40 cellular contexts compared by ENCODE assay signal in the genomic region with DNA sequence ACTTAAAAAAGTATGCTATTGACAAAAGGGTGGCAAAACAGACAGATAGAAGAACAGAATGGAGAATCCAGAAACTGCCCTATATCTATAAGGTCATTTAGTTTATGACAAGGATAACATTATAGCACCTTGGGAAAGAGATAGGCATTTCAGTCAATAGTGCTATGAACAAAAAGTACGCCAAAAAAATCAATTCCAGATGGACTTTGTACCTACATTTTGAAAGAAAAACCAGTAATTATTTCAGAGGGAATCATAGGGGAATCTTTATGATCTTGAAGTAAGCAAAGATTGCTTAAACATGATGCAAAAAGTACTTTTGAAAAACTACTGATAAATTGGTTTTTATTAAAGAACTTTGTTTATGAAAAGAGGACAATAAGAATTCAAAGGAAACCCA.
"Had no signal": no experiment of that assay in that cellular context is flagged by ENCODE, and none has a peak within 500 bp of the region (broad histone marks: within the 10 kb centered on the region; RNA-seq: fewer than 3 reads in every experiment).

No MANE protein-coding gene starts in this region.

- H3K27ac Mint-ChIP-seq: activated naive CD4-positive, alpha-beta T cell treated with anti-CD3 and anti-CD28 coated beads for 36 hours; activated naive CD4-positive, alpha-beta T cell treated with anti-CD3 and anti-CD28 coated beads, Interleukin-2, amount 10 ng/mL, durations not matched to agents 7 days and 5 days; activated naive CD4-positive, alpha-beta T cell treated with anti-CD3 and anti-CD28 coated beads, Interleukin-2, amount 50 U/mL, for 24 hours; activated naive CD4-positive, alpha-beta T cell treated with anti-CD3 and anti-CD28 coated beads, Interleukin-2, amount 50 U/mL, for 72 hours; activated naive CD8-positive, alpha-beta T cell; activated naive CD8-positive, alpha-beta T cell treated with anti-CD3 and anti-CD28 coated beads for 36 hours; activated naive CD8-positive, alpha-beta T cell treated with anti-CD3 and anti-CD28 coated beads, Interleukin-2, amount 10 ng/mL, durations not matched to agents 7 days and 5 days; activated naive CD8-positive, alpha-beta T cell treated with anti-CD3 and anti-CD28 coated beads, Interleukin-2, amount 50 U/mL, for 24 hours; activated T-cell treated with anti-CD3 and anti-CD28 coated beads, Interleukin-2, amount 50 U/mL, for 24 hours; activated T-cell treated with anti-CD3 and anti-CD28 coated beads, Interleukin-2, amount 50 U/mL, for 72 hours; activated T-helper 1 cell treated with anti-CD3 and anti-CD28 coated beads, Interleukin-12 subunit alpha, Interleukin-12 subunit beta, Interleukin-2, Interleukin-4 antibody, amounts not matched to agents 30 ng/mL and 10 ng/mL and 1 ng/mL, durations not matched to agents 14 hours and 24 hours and 36 hours; activated T-helper 17 cell treated with anti-CD3 and anti-CD28 coated beads, Interleukin-2, amount 50 U/mL, for 72 hours; activated T-helper 2 cell treated with anti-CD3 and anti-CD28 coated beads, Interferon-gamma antibody, Interleukin-2, Interleukin-4, amounts not matched to agents 10 μg/mL and 5 μg/mL and 100 μg/mL, durations not matched to agents 14 hours and 24 hours and 36 hours; brain had no signal

- FAIRE-seq: astrocyte, bronchial epithelial cell had no signal

- H3K4me1 Mint-ChIP-seq: activated naive CD4-positive, alpha-beta T cell treated with anti-CD3 and anti-CD28 coated beads, Interleukin-2, amount 10 ng/mL, durations not matched to agents 7 days and 5 days; activated naive CD4-positive, alpha-beta T cell treated with anti-CD3 and anti-CD28 coated beads, Interleukin-2, amount 50 U/mL, for 24 hours; activated naive CD8-positive, alpha-beta T cell treated with anti-CD3 and anti-CD28 coated beads, Interleukin-2, amount 10 ng/mL, durations not matched to agents 7 days and 5 days; activated naive CD8-positive, alpha-beta T cell treated with anti-CD3 and anti-CD28 coated beads, Interleukin-2, amount 50 U/mL, for 24 hours; activated T-helper 17 cell treated with anti-CD3 and anti-CD28 coated beads, Interleukin-2, amount 50 U/mL, for 72 hours; central memory CD8-positive, alpha-beta T cell had no signal

- H3K9me3 ChIP-seq: adrenal gland, body of pancreas, breast epithelium had no signal

- H3K27me3 Mint-ChIP-seq: activated naive CD8-positive, alpha-beta T cell; activated naive CD8-positive, alpha-beta T cell treated with anti-CD3 and anti-CD28 coated beads for 36 hours had no signal

- H3K4me1 ChIP-seq: adrenal gland, body of pancreas, breast epithelium had no signal

- H3K27me3 ChIP-seq: adrenal gland, ascending aorta, body of pancreas, brain microvascular endothelial cell, breast epithelium, cardiac muscle cell had no signal

- H3K4me3 Mint-ChIP-seq: activated naive CD4-positive, alpha-beta T cell treated with anti-CD3 and anti-CD28 coated beads for 36 hours; activated naive CD4-positive, alpha-beta T cell treated with anti-CD3 and anti-CD28 coated beads, Interleukin-2, amount 10 ng/mL, durations not matched to agents 7 days and 5 days; activated naive CD4-positive, alpha-beta T cell treated with anti-CD3 and anti-CD28 coated beads, Interleukin-2, amount 50 U/mL, for 24 hours; activated naive CD8-positive, alpha-beta T cell; activated naive CD8-positive, alpha-beta T cell treated with anti-CD3 and anti-CD28 coated beads for 36 hours; activated naive CD8-positive, alpha-beta T cell treated with anti-CD3 and anti-CD28 coated beads, Interleukin-2, amount 10 ng/mL, durations not matched to agents 7 days and 5 days; activated naive CD8-positive, alpha-beta T cell treated with anti-CD3 and anti-CD28 coated beads, Interleukin-2, amount 50 U/mL, for 24 hours; activated T-cell treated with anti-CD3 and anti-CD28 coated beads, Interleukin-2, amount 50 U/mL, for 24 hours; activated T-cell treated with anti-CD3 and anti-CD28 coated beads, Interleukin-2, amount 50 U/mL, for 4 hours; activated T-cell treated with anti-CD3 and anti-CD28 coated beads, Interleukin-2, amount 50 U/mL, for 72 hours; activated T-helper 1 cell treated with anti-CD3 and anti-CD28 coated beads, Interleukin-12 subunit alpha, Interleukin-12 subunit beta, Interleukin-2, Interleukin-4 antibody, amounts not matched to agents 30 ng/mL and 10 ng/mL and 1 ng/mL, durations not matched to agents 14 hours and 24 hours and 36 hours; activated T-helper 17 cell treated with anti-CD3 and anti-CD28 coated beads, Interleukin-2, amount 50 U/mL, for 72 hours; brain; central memory CD8-positive, alpha-beta T cell had no signal

- H3K27ac ChIP-seq: adrenal gland, ascending aorta, body of pancreas, brain microvascular endothelial cell, breast epithelium, cardiac muscle cell had no signal

- H3K4me3 ChIP-seq: adrenal gland, ascending aorta, body of pancreas, breast epithelium, cardiac muscle cell had no signal

- DNase-seq: activated effector memory CD4-positive, alpha-beta T cell treated with anti-CD3 and anti-CD28 coated beads, Interleukin-2, amount 50 U/mL, for 16 hours; activated effector memory CD4-positive, alpha-beta T cell treated with Interleukin-2 at 50 U/mL for 16 hours; activated gamma-delta T cell; activated gamma-delta T cell treated with Interleukin-2 at 50 U/mL for 16 hours; activated naive CD4-positive, alpha-beta T cell; activated naive CD4-positive, alpha-beta T cell treated with anti-CD3 and anti-CD28 coated beads for 36 hours; activated naive CD4-positive, alpha-beta T cell treated with anti-CD3 and anti-CD28 coated beads, Interleukin-2, amount 10 ng/mL, durations not matched to agents 7 days and 5 days; activated naive CD4-positive, alpha-beta T cell treated with anti-CD3 and anti-CD28 coated beads, Interleukin-2, amount 50 U/mL, for 16 hours; activated naive CD4-positive, alpha-beta T cell treated with Interleukin-2 at 50 U/mL for 16 hours; activated naive CD8-positive, alpha-beta T cell treated with anti-CD3 and anti-CD28 coated beads for 36 hours; activated naive CD8-positive, alpha-beta T cell treated with anti-CD3 and anti-CD28 coated beads, Interleukin-2, amount 10 ng/mL, durations not matched to agents 7 days and 5 days; activated naive CD8-positive, alpha-beta T cell treated with anti-CD3 and anti-CD28 coated beads, Interleukin-2, amount 50 U/mL, for 24 hours; activated T-cell treated with anti-CD3 and anti-CD28 coated beads, Interleukin-2, amount 50 U/mL, for 1 hour; activated T-cell treated with anti-CD3 and anti-CD28 coated beads, Interleukin-2, amount 50 U/mL, for 24 hours; activated T-cell treated with anti-CD3 and anti-CD28 coated beads, Interleukin-2, amount 50 U/mL, for 4 hours; activated T-cell treated with anti-CD3 and anti-CD28 coated beads, Interleukin-2, amount 50 U/mL, for 48 hours; activated T-cell treated with anti-CD3 and anti-CD28 coated beads, Interleukin-2, amount 50 U/mL, for 72 hours; adrenal gland; amniotic stem cell; amygdala; anterior cingulate cortex; aorta; body of pancreas; brain microvascular endothelial cell; caudate nucleus; central memory CD4-positive, alpha-beta T cell; cerebellar nuclear complex had no signal

- H3K36me3 Mint-ChIP-seq: activated naive CD4-positive, alpha-beta T cell treated with anti-CD3 and anti-CD28 coated beads, Interleukin-2, amount 10 ng/mL, durations not matched to agents 7 days and 5 days; activated naive CD4-positive, alpha-beta T cell treated with anti-CD3 and anti-CD28 coated beads, Interleukin-2, amount 50 U/mL, for 24 hours; activated naive CD4-positive, alpha-beta T cell treated with anti-CD3 and anti-CD28 coated beads, Interleukin-2, amount 50 U/mL, for 72 hours; activated naive CD8-positive, alpha-beta T cell; activated naive CD8-positive, alpha-beta T cell treated with anti-CD3 and anti-CD28 coated beads for 36 hours; activated naive CD8-positive, alpha-beta T cell treated with anti-CD3 and anti-CD28 coated beads, Interleukin-2, amount 10 ng/mL, durations not matched to agents 7 days and 5 days had no signal

- H3K36me3 ChIP-seq: adrenal gland, ascending aorta, brain microvascular endothelial cell, breast epithelium, cardiac muscle cell had no signal

- ATAC-seq: activated naive CD4-positive, alpha-beta T cell treated with anti-CD3 and anti-CD28 coated beads, Interleukin-2, amount 50 U/mL, for 72 hours; activated naive CD8-positive, alpha-beta T cell treated with anti-CD3 and anti-CD28 coated beads, Interleukin-2, amount 50 U/mL, for 24 hours; activated T-cell treated with anti-CD3 and anti-CD28 coated beads, Interleukin-2, amount 50 U/mL, for 4 hours; activated T-cell treated with anti-CD3 and anti-CD28 coated beads, Interleukin-2, amount 50 U/mL, for 72 hours; activated T-helper 17 cell treated with anti-CD3 and anti-CD28 coated beads, Interleukin-2, amount 50 U/mL, for 72 hours; body of pancreas had no signal

- H3K9me3 Mint-ChIP-seq: activated naive CD4-positive, alpha-beta T cell treated with anti-CD3 and anti-CD28 coated beads for 36 hours; activated naive CD4-positive, alpha-beta T cell treated with anti-CD3 and anti-CD28 coated beads, Interleukin-2, amount 10 ng/mL, durations not matched to agents 7 days and 5 days; activated naive CD4-positive, alpha-beta T cell treated with anti-CD3 and anti-CD28 coated beads, Interleukin-2, amount 50 U/mL, for 24 hours; activated naive CD8-positive, alpha-beta T cell treated with anti-CD3 and anti-CD28 coated beads, Interleukin-2, amount 10 ng/mL, durations not matched to agents 7 days and 5 days; activated T-cell treated with anti-CD3 and anti-CD28 coated beads, Interleukin-2, amount 50 U/mL, for 24 hours; activated T-cell treated with anti-CD3 and anti-CD28 coated beads, Interleukin-2, amount 50 U/mL, for 4 hours; activated T-helper 17 cell treated with anti-CD3 and anti-CD28 coated beads, Interleukin-2, amount 50 U/mL, for 72 hours; central memory CD8-positive, alpha-beta T cell had no signal
